In the genomic region with DNA sequence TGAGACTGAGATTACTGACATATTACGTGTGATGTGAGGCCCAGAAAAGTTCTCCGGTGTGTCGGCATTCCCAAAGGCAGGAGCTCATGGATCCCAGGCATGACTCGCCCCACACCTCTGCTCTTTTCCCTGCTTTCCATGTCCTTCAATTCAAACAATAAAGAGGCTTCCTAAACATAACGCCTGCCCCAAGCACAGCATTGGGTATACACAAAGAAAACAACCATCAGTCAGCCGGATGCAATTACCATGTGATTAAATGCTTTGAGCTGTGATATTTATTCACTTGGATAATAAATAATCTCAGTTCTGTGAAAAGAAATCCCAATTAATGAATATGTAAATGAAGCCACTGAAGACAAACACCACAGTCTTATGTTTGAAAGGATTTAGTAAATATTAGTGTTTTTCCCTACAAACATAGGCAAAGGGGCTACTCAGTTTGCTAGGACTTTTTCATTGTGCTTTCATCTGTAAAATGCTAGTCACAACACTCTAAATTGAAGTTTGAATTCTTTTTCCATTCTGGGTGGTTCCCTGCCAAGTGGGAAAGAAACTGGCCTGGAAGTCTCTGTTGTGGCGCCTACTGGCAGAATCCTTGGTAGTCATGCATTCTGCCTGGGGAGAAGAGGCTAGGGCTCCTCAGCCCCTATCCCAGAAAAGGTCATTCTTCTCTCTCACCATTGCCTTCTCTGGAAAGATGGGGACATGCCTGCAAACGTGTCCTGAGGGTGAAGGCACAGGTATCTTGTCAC, we compare ENCODE assay signal across 14 cellular contexts.
"Had no signal": no experiment of that assay in that cellular context is flagged by ENCODE, and none has a peak within 500 bp of the region (broad histone marks: within the 10 kb centered on the region; RNA-seq: fewer than 3 reads in every experiment).

No MANE protein-coding gene starts in this region.

- H3K36me3 Mint-ChIP-seq: activated naive CD8-positive, alpha-beta T cell treated with anti-CD3 and anti-CD28 coated beads, Interleukin-2, amount 10 ng/mL, durations not matched to agents 7 days and 5 days; neural progenitor cell; stimulated activated memory B cell treated with anti-CD40 and anti-IgM and Interleukin-4, amounts not matched to agents 10 μg/mL and 1 μg/mL and 100 μg/mL, for 72 hours had no signal

- H3K4me1 Mint-ChIP-seq: activated CD4-positive, alpha-beta T cell treated with anti-CD3 and anti-CD28 coated beads, Interleukin-2, amount 10 ng/mL, durations not matched to agents 7 days and 5 days; stimulated activated memory B cell treated with anti-CD40 and anti-IgM and Interleukin-4, amounts not matched to agents 10 μg/mL and 1 μg/mL and 100 μg/mL, for 72 hours had no signal

- H3K36me3 ChIP-seq: neural progenitor cell, ovary, SJSA1, transverse colon had no signal

- H3K27ac Mint-ChIP-seq: activated CD4-positive, alpha-beta T cell treated with anti-CD3 and anti-CD28 coated beads, Interleukin-2, amount 10 ng/mL, durations not matched to agents 7 days and 5 days; activated naive CD8-positive, alpha-beta T cell treated with anti-CD3 and anti-CD28 coated beads, Interleukin-2, amount 10 ng/mL, durations not matched to agents 7 days and 5 days; activated T-helper 1 cell treated with anti-CD3 and anti-CD28 coated beads, Interleukin-12 subunit alpha, Interleukin-12 subunit beta, Interleukin-2, Interleukin-4 antibody, amounts not matched to agents 30 ng/mL and 10 ng/mL and 1 ng/mL, durations not matched to agents 14 hours and 24 hours and 36 hours; neural progenitor cell; stimulated activated memory B cell treated with anti-CD40 and anti-IgM and Interleukin-4, amounts not matched to agents 10 μg/mL and 1 μg/mL and 100 μg/mL, for 72 hours; T-helper 2 cell treated with Interferon-gamma antibody and Interleukin-4, amounts not matched to agents 5 μg/mL and 100 μg/mL, for 36 hours had no signal

- FAIRE-seq: keratinocyte had no signal

- ATAC-seq: stimulated activated memory B cell treated with anti-CD40 and anti-IgM and Interleukin-4, amounts not matched to agents 10 μg/mL and 1 μg/mL and 100 μg/mL, for 72 hours had no signal

- H3K9ac ChIP-seq: neural progenitor cell had no signal

- DNase-seq: activated CD4-positive, alpha-beta T cell treated with anti-CD3 and anti-CD28 coated beads, Interleukin-2, amount 10 ng/mL, durations not matched to agents 7 days and 5 days; activated CD4-positive, CD25-positive, alpha-beta regulatory T cell; activated CD8-positive, alpha-beta memory T cell treated with anti-CD3 and anti-CD28 coated beads for 24 hours; activated naive CD8-positive, alpha-beta T cell treated with anti-CD3 and anti-CD28 coated beads, Interleukin-2, amount 10 ng/mL, durations not matched to agents 7 days and 5 days; stimulated activated CD4-positive, alpha-beta T cell treated with anti-CD3 and anti-CD28 coated beads, Interleukin-2, amount 100 ng/mL, for 48 hours; SW 1271; transverse colon had no signal

- H3K4me2 ChIP-seq: neural progenitor cell had no signal

- H3K27ac ChIP-seq: neural progenitor cell, SJSA1, transverse colon had no signal

- H3K9me3 Mint-ChIP-seq: activated CD4-positive, alpha-beta T cell treated with anti-CD3 and anti-CD28 coated beads, Interleukin-2, amount 10 ng/mL, durations not matched to agents 7 days and 5 days; activated naive CD8-positive, alpha-beta T cell treated with anti-CD3 and anti-CD28 coated beads, Interleukin-2, amount 10 ng/mL, durations not matched to agents 7 days and 5 days; activated T-helper 1 cell treated with anti-CD3 and anti-CD28 coated beads, Interleukin-12 subunit alpha, Interleukin-12 subunit beta, Interleukin-2, Interleukin-4 antibody, amounts not matched to agents 30 ng/mL and 10 ng/mL and 1 ng/mL, durations not matched to agents 14 hours and 24 hours and 36 hours; neural progenitor cell; stimulated activated memory B cell treated with anti-CD40 and anti-IgM and Interleukin-4, amounts not matched to agents 10 μg/mL and 1 μg/mL and 100 μg/mL, for 72 hours; T-helper 2 cell treated with Interferon-gamma antibody and Interleukin-4, amounts not matched to agents 5 μg/mL and 100 μg/mL, for 36 hours had no signal

- H3K4me3 ChIP-seq: neural progenitor cell, ovary, SJSA1, transverse colon had no signal

- H3K27me3 ChIP-seq: neural progenitor cell, ovary, SJSA1, transverse colon had no signal

- H3K9me3 ChIP-seq: ovary, SJSA1, transverse colon had no signal

- H3K4me3 Mint-ChIP-seq: activated CD4-positive, alpha-beta T cell treated with anti-CD3 and anti-CD28 coated beads, Interleukin-2, amount 10 ng/mL, durations not matched to agents 7 days and 5 days; activated naive CD8-positive, alpha-beta T cell treated with anti-CD3 and anti-CD28 coated beads, Interleukin-2, amount 10 ng/mL, durations not matched to agents 7 days and 5 days; activated T-helper 1 cell treated with anti-CD3 and anti-CD28 coated beads, Interleukin-12 subunit alpha, Interleukin-12 subunit beta, Interleukin-2, Interleukin-4 antibody, amounts not matched to agents 30 ng/mL and 10 ng/mL and 1 ng/mL, durations not matched to agents 14 hours and 24 hours and 36 hours; neural progenitor cell; stimulated activated memory B cell treated with anti-CD40 and anti-IgM and Interleukin-4, amounts not matched to agents 10 μg/mL and 1 μg/mL and 100 μg/mL, for 72 hours; T-helper 2 cell treated with Interferon-gamma antibody and Interleukin-4, amounts not matched to agents 5 μg/mL and 100 μg/mL, for 36 hours had no signal
